Comparison of ENCODE assay signal across 19 cellular contexts in genomic region chr4:4663028-4663427, GRCh38.
"Had no signal": no experiment of that assay in that cellular context is flagged by ENCODE, and none has a peak within 500 bp of the region (broad histone marks: within the 10 kb centered on the region; RNA-seq: fewer than 3 reads in every experiment).

No MANE protein-coding gene starts in this region.

- H3K27ac Mint-ChIP-seq: activated CD4-positive, alpha-beta T cell treated with anti-CD3 and anti-CD28 coated beads, Interleukin-2, amount 10 ng/mL, durations not matched to agents 7 days and 5 days; activated naive CD4-positive, alpha-beta T cell treated with anti-CD3 and anti-CD28 coated beads for 36 hours; activated T-helper 17 cell treated with anti-CD3 and anti-CD28 coated beads, Interleukin-2, amount 50 U/mL, for 72 hours; brain; T-helper 17 cell had no signal

- H3K27me3 Mint-ChIP-seq: activated CD4-positive, alpha-beta T cell treated with anti-CD3 and anti-CD28 coated beads, Interleukin-2, amount 10 ng/mL, durations not matched to agents 7 days and 5 days; activated T-helper 17 cell treated with anti-CD3 and anti-CD28 coated beads, Interleukin-2, amount 50 U/mL, for 72 hours; stimulated activated naive CD8-positive, alpha-beta T cell treated with anti-CD3 and anti-CD28 coated beads, Interleukin-15, amount 100 ng/mL, for 72 hours; T-helper 17 cell had no signal

- H3K79me2 ChIP-seq: hepatocyte had no signal

- H3K4me1 Mint-ChIP-seq: activated CD4-positive, alpha-beta T cell treated with anti-CD3 and anti-CD28 coated beads, Interleukin-2, amount 10 ng/mL, durations not matched to agents 7 days and 5 days; activated T-helper 17 cell treated with anti-CD3 and anti-CD28 coated beads, Interleukin-2, amount 50 U/mL, for 72 hours; stimulated activated naive CD8-positive, alpha-beta T cell treated with anti-CD3 and anti-CD28 coated beads, Interleukin-15, amount 100 ng/mL, for 72 hours; T-helper 17 cell had no signal

- FAIRE-seq: endometrium, pancreas, TTC549 had no signal

- H3K27ac ChIP-seq: esophagus muscularis mucosa, gastroesophageal sphincter, hepatocyte, pancreas, thoracic aorta had no signal

- H3K4me1 ChIP-seq: gastroesophageal sphincter, pancreas had no signal

- H3K9me3 Mint-ChIP-seq: activated CD4-positive, alpha-beta T cell treated with anti-CD3 and anti-CD28 coated beads, Interleukin-2, amount 10 ng/mL, durations not matched to agents 7 days and 5 days; activated naive CD4-positive, alpha-beta T cell treated with anti-CD3 and anti-CD28 coated beads for 36 hours; activated T-helper 17 cell treated with anti-CD3 and anti-CD28 coated beads, Interleukin-2, amount 50 U/mL, for 72 hours; brain; stimulated activated naive CD8-positive, alpha-beta T cell treated with anti-CD3 and anti-CD28 coated beads, Interleukin-15, amount 100 ng/mL, for 72 hours had no signal

- H3K4me2 ChIP-seq: hepatocyte had no signal

- H2AFZ ChIP-seq: hepatocyte had no signal

- H3K36me3 ChIP-seq: pancreas, thoracic aorta had no signal

- H3K4me3 ChIP-seq: esophagus muscularis mucosa, gastroesophageal sphincter, hepatocyte, pancreas, thoracic aorta had no signal

- H3K9me3 ChIP-seq: esophagus muscularis mucosa, gastroesophageal sphincter, pancreas, thoracic aorta had no signal

- DNase-seq: activated CD4-positive, alpha-beta T cell treated with anti-CD3 and anti-CD28 coated beads, Interleukin-2, amount 10 ng/mL, durations not matched to agents 7 days and 5 days; activated CD4-positive, CD25-positive, alpha-beta regulatory T cell; activated CD8-positive, alpha-beta memory T cell treated with anti-CD3 and anti-CD28 coated beads for 24 hours; activated naive CD4-positive, alpha-beta T cell treated with anti-CD3 and anti-CD28 coated beads for 36 hours; kidney glomerular epithelial cell; pancreas; retina; stimulated activated CD4-positive, alpha-beta T cell treated with anti-CD3 and anti-CD28 coated beads, Interleukin-15, amount 100 ng/mL, for 24 hours; stimulated activated CD4-positive, alpha-beta T cell treated with anti-CD3 and anti-CD28 coated beads, Interleukin-4, amount 100 ng/mL, for 24 hours; stimulated activated naive CD8-positive, alpha-beta T cell treated with anti-CD3 and anti-CD28 coated beads, Interleukin-15, amount 100 ng/mL, for 72 hours; T-helper 17 cell had no signal

- H3K27me3 ChIP-seq: esophagus muscularis mucosa, gastroesophageal sphincter, hepatocyte, pancreas had no signal

- ATAC-seq: activated T-helper 17 cell treated with anti-CD3 and anti-CD28 coated beads, Interleukin-2, amount 50 U/mL, for 72 hours; gastroesophageal sphincter; pancreas; stimulated activated naive CD8-positive, alpha-beta T cell treated with anti-CD3 and anti-CD28 coated beads, Interleukin-15, amount 100 ng/mL, for 72 hours; T-helper 17 cell had no signal

- H3K4me3 Mint-ChIP-seq: activated CD4-positive, alpha-beta T cell treated with anti-CD3 and anti-CD28 coated beads, Interleukin-2, amount 10 ng/mL, durations not matched to agents 7 days and 5 days; activated naive CD4-positive, alpha-beta T cell treated with anti-CD3 and anti-CD28 coated beads for 36 hours; activated T-helper 17 cell treated with anti-CD3 and anti-CD28 coated beads, Interleukin-2, amount 50 U/mL, for 72 hours; brain; stimulated activated naive CD8-positive, alpha-beta T cell treated with anti-CD3 and anti-CD28 coated beads, Interleukin-15, amount 100 ng/mL, for 72 hours; T-helper 17 cell had no signal
